In genomic region chr1:67892451-67893125, GRCh38 we compare ENCODE assay signal across 18 cellular contexts. TPM values are rescaled to one million over a fixed set of nuclear protein-coding genes. Genes with fewer than 3 reads are reported as not detected.
"Had no signal": no experiment of that assay in that cellular context is flagged by ENCODE, and none has a peak within 500 bp of the region (broad histone marks: within the 10 kb centered on the region; RNA-seq: fewer than 3 reads in every experiment).

No MANE protein-coding gene starts in this region.

- ATAC-seq: activated CD4-positive, alpha-beta T cell treated with anti-CD3 and anti-CD28 coated beads for 36 hours; activated CD8-positive, alpha-beta T cell treated with anti-CD3 and anti-CD28 coated beads for 36 hours; activated T-cell treated with anti-CD3 and anti-CD28 coated beads, Interleukin-2, amount 50 U/mL, for 72 hours; heart left ventricle had no signal

- H3K27ac ChIP-seq: dorsolateral prefrontal cortex, esophagus muscularis mucosa, heart left ventricle, right atrium auricular region, skin epidermis, stomach, thyroid gland, vagina, VCaP had no signal

- H3K4me3 Mint-ChIP-seq: activated CD4-positive, alpha-beta T cell treated with anti-CD3 and anti-CD28 coated beads for 36 hours; activated CD8-positive, alpha-beta T cell treated with anti-CD3 and anti-CD28 coated beads for 36 hours; activated naive CD8-positive, alpha-beta T cell treated with anti-CD3 and anti-CD28 coated beads for 36 hours; activated T-cell treated with anti-CD3 and anti-CD28 coated beads, Interleukin-2, amount 50 U/mL, for 72 hours; mesothelial cell of epicardium had no signal

- DNase-seq: activated CD4-positive, alpha-beta T cell treated with anti-CD3 and anti-CD28 coated beads for 36 hours; activated CD8-positive, alpha-beta memory T cell treated with anti-CD3 and anti-CD28 coated beads, Interleukin-2, amount 50 U/mL, for 4 hours; activated CD8-positive, alpha-beta T cell treated with anti-CD3 and anti-CD28 coated beads for 36 hours; activated gamma-delta T cell treated with Interleukin-2 at 50 U/mL for 16 hours; activated naive CD8-positive, alpha-beta T cell treated with anti-CD3 and anti-CD28 coated beads for 36 hours; activated T-cell treated with anti-CD3 and anti-CD28 coated beads, Interleukin-2, amount 50 U/mL, for 72 hours; dorsolateral prefrontal cortex; heart left ventricle; stimulated activated CD4-positive, alpha-beta T cell treated with anti-CD3 and anti-CD28 coated beads, Interleukin-4, amount 100 ng/mL, for 4 hours; stomach; T1000; thyroid gland had no signal

- H3K9me3 Mint-ChIP-seq: activated CD8-positive, alpha-beta T cell treated with anti-CD3 and anti-CD28 coated beads for 36 hours; activated naive CD8-positive, alpha-beta T cell treated with anti-CD3 and anti-CD28 coated beads for 36 hours; activated T-cell treated with anti-CD3 and anti-CD28 coated beads, Interleukin-2, amount 50 U/mL, for 72 hours; mesothelial cell of epicardium had no signal

- H3K9me3 ChIP-seq: esophagus muscularis mucosa, heart left ventricle, right atrium auricular region, stomach, thyroid gland, vagina had no signal

- H3K27me3 ChIP-seq: esophagus muscularis mucosa, heart left ventricle, right atrium auricular region, stomach, thyroid gland, vagina had no signal

- H3K36me3 Mint-ChIP-seq: activated naive CD8-positive, alpha-beta T cell treated with anti-CD3 and anti-CD28 coated beads for 36 hours; mesothelial cell of epicardium had no signal

- H3K4me1 ChIP-seq: right atrium auricular region, thyroid gland had no signal

- H3K27ac Mint-ChIP-seq: activated CD4-positive, alpha-beta T cell treated with anti-CD3 and anti-CD28 coated beads for 36 hours; activated CD8-positive, alpha-beta T cell treated with anti-CD3 and anti-CD28 coated beads for 36 hours; activated naive CD8-positive, alpha-beta T cell treated with anti-CD3 and anti-CD28 coated beads for 36 hours; activated T-cell treated with anti-CD3 and anti-CD28 coated beads, Interleukin-2, amount 50 U/mL, for 72 hours; mesothelial cell of epicardium had no signal

RNA-seq across cellular contexts. Expression of gene GNG12, which starts 59.3 kb away (rescaled TPM):
- total RNA-seq: activated CD8-positive, alpha-beta T cell treated with anti-CD3 and anti-CD28 coated beads for 36 hours had no signal
